In genomic region chr3:192174283-192174682, GRCh38 we compare ENCODE assay signal across 14 cellular contexts.
DNase-seq lines count a peak whose midpoint lies in the region; ATAC-seq and TF ChIP-seq lines count a peak whose summit lies in the region.
"Had no signal": no experiment of that assay in that cellular context is flagged by ENCODE, and none has a peak within 500 bp of the region (broad histone marks: within the 10 kb centered on the region; RNA-seq: fewer than 3 reads in every experiment).

No MANE protein-coding gene starts in this region.

- TF ChIP-seq CTCF in left ventricle myocardium inferior (IDR thresholded peaks at IDR 0.05; ENCODE audit: borderline replicate concordance) (no peak), MM.1S (IDR thresholded peaks at IDR 0.05; ENCODE audit: low read length) (no peak)

- no peak overlapping the region for H3K9ac ChIP-seq in MM.1S (ENCODE audit: low read length)
- H3K9ac ChIP-seq: BLaER1 treated with 17β-estradiol and CSF1 and Interleukin-3, amounts not matched to agents 10 nM and 100 nM; GM23248 had no signal

- H2AFZ ChIP-seq in MM.1S (ENCODE audit: low read length), result 0 out of 2 replicates have a peak overlapping the region, but pooled peaks have one; percentile 12
- H2AFZ ChIP-seq: GM23248 had no signal

- no peaks in the 10 kb centered on the region for H3K79me2 ChIP-seq in MM.1S (ENCODE audit: low read length)

- no peak overlapping the region for H3K4me2 ChIP-seq in MM.1S (ENCODE audit: low read depth, low read length)
- H3K4me2 ChIP-seq: BLaER1 treated with 17β-estradiol and CSF1 and Interleukin-3, amounts not matched to agents 10 nM and 100 nM had no signal

- no peak for DNase-seq in Right ventricle myocardium superior
- no peak for DNase-seq in left ventricle myocardium inferior
- peak; percentile 47 for DNase-seq in MM.1S
- peak; percentile 49 for DNase-seq in RPMI7951 (ENCODE audit: low read depth)
- DNase-seq in posterior vena cava (ENCODE audit: low spot score), result no peak
- DNase-seq: Calu3; CD8-positive, alpha-beta T cell; DMS 273 treated with DMSO at 0.1 percent for 48 hours; DMS53; DND-41; GM23248 had no signal

- no peak overlapping the region for H3K4me3 ChIP-seq in left ventricle myocardium inferior
- no peak overlapping the region for H3K4me3 ChIP-seq in MM.1S (ENCODE audit: low read length)
- H3K4me3 ChIP-seq: BLaER1 treated with 17β-estradiol and CSF1 and Interleukin-3, amounts not matched to agents 10 nM and 100 nM; GM23248; HAP-1 had no signal

- no peaks in the 10 kb centered on the region for H3K9me3 ChIP-seq in left ventricle myocardium inferior (replicated peaks)
- H3K9me3 ChIP-seq in MM.1S (replicated peaks; ENCODE audit: insufficient read depth, low read length), result no peaks in the 10 kb centered on the region
- H3K9me3 ChIP-seq: HAP-1 had no signal

- peak; percentile 59 for ATAC-seq in Right ventricle myocardium superior (ENCODE audit: poor library complexity)
- ATAC-seq in GM19395 (IDR thresholded peaks at IDR 0.05; ENCODE audit: unreplicated experiment), result no peak
- ATAC-seq: CD8-positive, alpha-beta T cell had no signal

- H3K36me3 ChIP-seq in left ventricle myocardium inferior (no peaks in the 10 kb centered on the region), MM.1S (replicated peaks; ENCODE audit: insufficient read depth, low read length) (no peaks in the 10 kb centered on the region)
- H3K36me3 ChIP-seq: BLaER1 treated with 17β-estradiol and CSF1 and Interleukin-3, amounts not matched to agents 10 nM and 100 nM; HAP-1 had no signal

- H3K27me3 ChIP-seq in left ventricle myocardium inferior (ENCODE audit: low read depth), result no peaks in the 10 kb centered on the region
- H3K27me3 ChIP-seq in MM.1S (replicated peaks; ENCODE audit: insufficient read depth, low read length), result no peaks in the 10 kb centered on the region
- H3K27me3 ChIP-seq: BLaER1 treated with 17β-estradiol and CSF1 and Interleukin-3, amounts not matched to agents 10 nM and 100 nM had no signal

- H3K27ac ChIP-seq in left ventricle myocardium inferior (replicated peaks), result no peak overlapping the region
- H3K27ac ChIP-seq in MM.1S (ENCODE audit: low read length), result no peak overlapping the region
- H3K27ac ChIP-seq: BLaER1 treated with 17β-estradiol and CSF1 and Interleukin-3, amounts not matched to agents 10 nM and 100 nM; GM23248 had no signal

- H3K4me1 ChIP-seq in left ventricle myocardium inferior, result peaks cover 10% of the 10 kb centered on the region
- no peaks in the 10 kb centered on the region for H3K4me1 ChIP-seq in MM.1S (ENCODE audit: low read length)
- H3K4me1 ChIP-seq: HAP-1 had no signal

- H3F3A ChIP-seq in MM.1S (ENCODE audit: insufficient read depth, low read length), result no peaks in the 10 kb centered on the region

- no peaks in the 10 kb centered on the region for H4K20me1 ChIP-seq in MM.1S (ENCODE audit: insufficient read depth, low read length)
- H4K20me1 ChIP-seq: BLaER1 treated with 17β-estradiol and CSF1 and Interleukin-3, amounts not matched to agents 10 nM and 100 nM had no signal

- intact Hi-C loops in Right ventricle myocardium superior (cut with DNase I), result no loop called here
- intact Hi-C loops in left ventricle myocardium inferior (cut with micrococcal nuclease), result no loop called here
- intact Hi-C loops in posterior vena cava (cut with DNase I), result no loop called here

- no peaks in the 10 kb centered on the region for H3K9me2 ChIP-seq in MM.1S (replicated peaks; ENCODE audit: insufficient read depth, low read length)

Comparison
In these comparisons a context has a peak if more than half of its experiments do, and no peak if none do; other contexts are left out.
1. DNase-seq: peak in MM.1S (single experiment) and RPMI7951 (single experiment); none in Right ventricle myocardium superior (single experiment), left ventricle myocardium inferior (single experiment) and posterior vena cava (single experiment).